Comparison of ENCODE assay signal across 1 cellular context in genomic region chr19:55109527-55110291, GRCh38.
TF ChIP-seq lines count a peak whose summit lies in the region.

No MANE protein-coding gene starts in this region.

TF ChIP-seq in HepG2, 621 proteins besides CTCF, POLR2A, EP300 and RAD21:
- TF ChIP-seq RBFOX2 (IDR thresholded peaks at IDR 0.05; ENCODE audit: low read depth, low read length) (0 out of 2 replicates have a peak, but pooled peaks have one; percentile 32), AGO2 (optimal IDR thresholded peaks at IDR 0.05; ENCODE audit: low read depth, low read length) (peak; percentile 30), ZMYM4 (CRISPR knock-in tag; IDR thresholded peaks at IDR 0.05) (no peak)
TF ChIP-seq in HepG2: peak in this region for 2.
